1 cellular context compared by ENCODE assay signal in genomic region chr6:26550250-26550993, GRCh38.
TF ChIP-seq lines count a peak whose summit lies in the region.

No MANE protein-coding gene starts in this region.

TF ChIP-seq in WTC11, 78 proteins besides CTCF, POLR2A, EP300 and RAD21 (continued from another document):
- TF ChIP-seq AR (CRISPR knock-in tag; IDR thresholded peaks at IDR 0.05) (peak; percentile 48; the same call in 1 of the 2 replicates), ZNF671 (CRISPR knock-in tag; IDR thresholded peaks at IDR 0.05) (peak; percentile 61; the same call in 1 of the 2 replicates), FOXK1 (CRISPR knock-in tag; IDR thresholded peaks at IDR 0.05) (0 out of 2 replicates have a peak, but pooled peaks have one; percentile 11), E2F1 (CRISPR knock-in tag; IDR thresholded peaks at IDR 0.05) (no peak), TEAD4 (CRISPR knock-in tag; IDR thresholded peaks at IDR 0.05) (no peak), EMX1 (CRISPR knock-in tag; IDR thresholded peaks at IDR 0.05) (no peak), FOXP4 (CRISPR knock-in tag; IDR thresholded peaks at IDR 0.05) (0 out of 2 replicates have a peak, but pooled peaks have one; percentile 42), NFE2L1 (CRISPR knock-in tag; IDR thresholded peaks at IDR 0.05) (0 out of 2 replicates have a peak, but pooled peaks have one; percentile 17), NFATC4 (CRISPR knock-in tag; IDR thresholded peaks at IDR 0.05) (0 out of 2 replicates have a peak, but pooled peaks have one; percentile 39), ZNF423 (CRISPR knock-in tag; IDR thresholded peaks at IDR 0.05) (peak; percentile 55; the same call in 1 of the 2 replicates), PRDM15 (CRISPR knock-in tag; IDR thresholded peaks at IDR 0.05) (no peak), NR2C2 (CRISPR knock-in tag; IDR thresholded peaks at IDR 0.05) (no peak), GABPB1 (CRISPR knock-in tag; IDR thresholded peaks at IDR 0.05) (0 out of 2 replicates have a peak, but pooled peaks have one; percentile 11), MAX (CRISPR knock-in tag; IDR thresholded peaks at IDR 0.05) (peak; percentile 63; the same call in 1 of the 2 replicates), ZNF532 (CRISPR knock-in tag; IDR thresholded peaks at IDR 0.05; ENCODE audit: borderline replicate concordance) (peak; percentile 87; the same call in 1 of the 2 replicates), ERG (CRISPR knock-in tag; IDR thresholded peaks at IDR 0.05) (0 out of 2 replicates have a peak, but pooled peaks have one; percentile 72)
